In genomic region chr21:44800103-44800502, GRCh38 we compare ENCODE assay signal across 8 cellular contexts. TPM values are rescaled to one million over a fixed set of nuclear protein-coding genes. Genes with fewer than 3 reads are reported as not detected.
A peak's percentile ranks its signal among the peaks of the same experiment; 100 is the strongest.
DNase-seq lines count a peak whose midpoint lies in the region; ATAC-seq, FAIRE-seq and TF ChIP-seq lines count a peak whose summit lies in the region.

No MANE protein-coding gene starts in this region.

- TF ChIP-seq CTCF in DND-41 (IDR thresholded peaks at IDR 0.05; ENCODE audit: borderline replicate concordance, extremely low read depth, low read length, poor library complexity, severe bottlenecking) (peak; percentile 26), left lung (IDR thresholded peaks at IDR 0.05) (no peak), upper lobe of left lung (IDR thresholded peaks at IDR 0.05) (peak in 2 of 6 experiments; percentile 11 to 20)

- H4K20me1 ChIP-seq in DND-41 (ENCODE audit: insufficient read depth, low read length) = peaks cover 41% of the 10 kb centered on the region; the same call in 1 of the 2 replicates

- TF ChIP-seq EP300 in upper lobe of left lung (IDR thresholded peaks at IDR 0.05) = no peak

- no peak overlapping the region for H3K27ac ChIP-seq in DND-41 (ENCODE audit: low read length)
- H3K27ac ChIP-seq in left lung = no peak overlapping the region
- no peak overlapping the region for H3K27ac ChIP-seq in upper lobe of left lung

- no peaks in the 10 kb centered on the region for H3K9me3 ChIP-seq in DND-41 (ENCODE audit: insufficient read depth, low read length, severe bottlenecking)
- H3K9me3 ChIP-seq in left lung = no peaks in the 10 kb centered on the region
- H3K9me3 ChIP-seq in upper lobe of left lung = no peaks in the 10 kb centered on the region

- H3K9me3 Mint-ChIP-seq in activated naive CD8-positive, alpha-beta T cell treated with anti-CD3 and anti-CD28 coated beads for 36 hours = no peaks in the 10 kb centered on the region

- intact Hi-C loops in left lung (cut with DNase I) = no loop called here

- ATAC-seq in DND-41 (ENCODE audit: insufficient read depth, low read depth) (no peak), left lung (peak; percentile 43), upper lobe of left lung (ENCODE audit: low FRiP score in 2 of 2) (no peak), GM21619 (IDR thresholded peaks at IDR 0.05; ENCODE audit: unreplicated experiment) (no peak)

- peaks cover 51% of the 10 kb centered on the region for H3K36me3 ChIP-seq in DND-41 (ENCODE audit: insufficient read depth, low read length)
- peaks cover 0 to 40% of the 10 kb centered on the region in 2 donors for H3K36me3 ChIP-seq in left lung
- H3K36me3 ChIP-seq in upper lobe of left lung = peaks cover 0 to 16% (median 6%) of the 10 kb centered on the region in 4 donors

- 47 to 53% methylated on average over 12 of the region's 12 CpGs for WGBS in upper lobe of left lung, 2 donors

- H3K79me2 ChIP-seq in DND-41 (ENCODE audit: insufficient read depth, low read length) = peaks cover 77% of the 10 kb centered on the region

- no peak for TF ChIP-seq POLR2A in upper lobe of left lung (IDR thresholded peaks at IDR 0.05)

- no peak overlapping the region for H3K27ac Mint-ChIP-seq in activated naive CD8-positive, alpha-beta T cell treated with anti-CD3 and anti-CD28 coated beads for 36 hours

- H3K27me3 Mint-ChIP-seq in activated naive CD8-positive, alpha-beta T cell treated with anti-CD3 and anti-CD28 coated beads for 36 hours = no peaks in the 10 kb centered on the region

- no peaks in the 10 kb centered on the region for H3K27me3 ChIP-seq in DND-41 (ENCODE audit: insufficient read depth, low read length, poor library complexity)
- H3K27me3 ChIP-seq in left lung = no peaks in the 10 kb centered on the region
- no peaks in the 10 kb centered on the region for H3K27me3 ChIP-seq in upper lobe of left lung

- H3K4me3 ChIP-seq in DND-41 (ENCODE audit: low read depth in 1 of 2, low read length in 2 of 2) (peak overlapping the region; percentile 57 to 94; a peak in 3 of 4 replicates), left lung (peak overlapping the region; percentile 94 to 98), upper lobe of left lung (peak overlapping the region in 1 of 4 donors; percentile 88)

- peak overlapping the region; percentile 96 for H3K4me3 Mint-ChIP-seq in activated naive CD8-positive, alpha-beta T cell treated with anti-CD3 and anti-CD28 coated beads for 36 hours

- H3K9ac ChIP-seq in DND-41 (ENCODE audit: low read depth, low read length) = peak overlapping the region; percentile 83

- peaks cover 62% of the 10 kb centered on the region for H3K4me1 Mint-ChIP-seq in activated naive CD8-positive, alpha-beta T cell treated with anti-CD3 and anti-CD28 coated beads for 36 hours

- peaks cover 57% of the 10 kb centered on the region for H3K36me3 Mint-ChIP-seq in activated naive CD8-positive, alpha-beta T cell treated with anti-CD3 and anti-CD28 coated beads for 36 hours

- H3K4me2 ChIP-seq in DND-41 (ENCODE audit: insufficient read depth, low read length) = peak overlapping the region; percentile 71

- H2AFZ ChIP-seq in DND-41 (ENCODE audit: low read depth, low read length) = no peak overlapping the region

- no peak for FAIRE-seq in frontal cortex (lab: Jason Lieb, UNC)

- DNase-seq in DND-41 (no peak), LoVo (ENCODE audit: low spot score) (peak; percentile 42), left lung (no peak), frontal cortex (ENCODE audit: low spot score in 2 of 2) (no peak), upper lobe of left lung (no peak), 8988T (no peak)
- DNase-seq in activated naive CD8-positive, alpha-beta T cell treated with anti-CD3 and anti-CD28 coated beads for 36 hours = no peak

- H3K4me1 ChIP-seq in DND-41 (ENCODE audit: insufficient read depth, low read length) (peaks cover 34% of the 10 kb centered on the region), left lung (peaks cover 14 to 42% of the 10 kb centered on the region in 2 donors), upper lobe of left lung (peaks cover 26 to 34% (median 29%) of the 10 kb centered on the region in 4 donors)

RNA-seq across cellular contexts. Expression of gene UBE2G2, which starts 1.5 kb away (rescaled TPM):
- total RNA-seq in activated naive CD8-positive, alpha-beta T cell treated with anti-CD3 and anti-CD28 coated beads for 36 hours = 100 to 1,000 TPM; 115 to 124 TPM
- 10 to 100 TPM; 75.0 to 90.9 TPM for total RNA-seq in left lung
- total RNA-seq in frontal cortex = 39.9 TPM
- 100 to 1,000 TPM in 1 of 6 donors, 10 to 100 TPM in 5; 74.4 to 218 (median 80.1) TPM for total RNA-seq in upper lobe of left lung

RNA-seq across cellular contexts. Expression of gene SUMO3, which starts 17.8 kb away (rescaled TPM):
- 10 to 100 TPM; 90.5 to 92.5 TPM for total RNA-seq in activated naive CD8-positive, alpha-beta T cell treated with anti-CD3 and anti-CD28 coated beads for 36 hours
- 10 to 100 TPM; 92.4 to 99.3 TPM for total RNA-seq in left lung
- 63.2 TPM for total RNA-seq in frontal cortex
- 10 to 100 TPM; 46.1 to 97.6 (median 73.2) TPM for total RNA-seq in upper lobe of left lung
